Comparison of ENCODE assay signal across 9 cellular contexts in genomic region chr4:137125011-137125410, GRCh38.
A peak's percentile ranks its signal among the peaks of the same experiment; 100 is the strongest.
DNase-seq lines count a peak whose midpoint lies in the region; ATAC-seq, FAIRE-seq and TF ChIP-seq lines count a peak whose summit lies in the region.
"Had no signal": no experiment of that assay in that cellular context is flagged by ENCODE, and none has a peak within 500 bp of the region (broad histone marks: within the 10 kb centered on the region; RNA-seq: fewer than 3 reads in every experiment).

No MANE protein-coding gene starts in this region.

- TF ChIP-seq CTCF in HepG2 (CRISPR knock-in tag; IDR thresholded peaks at IDR 0.05) = no peak
- TF ChIP-seq CTCF in right lobe of liver (IDR thresholded peaks at IDR 0.05) = no peak
- TF ChIP-seq CTCF in astrocyte of the cerebellum (IDR thresholded peaks at IDR 0.05; ENCODE audit: low read depth, low read length, missing control alignments) = no peak
- TF ChIP-seq CTCF in D721Med (IDR thresholded peaks at IDR 0.05; ENCODE audit: insufficient read depth, missing control alignments) = no peak

- FAIRE-seq in HepG2 (lab: Jason Lieb, UNC) = no peak
- FAIRE-seq in D721Med (lab: Jason Lieb, UNC) = no peak

- intact Hi-C loops in HepG2 (cut with micrococcal nuclease; ENCODE audit: unreplicated experiment) (loop anchor here (2.0 kb wide), 1 partner anchor 736 kb away; no protein-coding TSS in a partner anchor), right lobe of liver (cut with DNase I) (no loop called here), aorta (cut with DNase I) (loop anchor here (2.0 to 10.0 kb wide), 5 partner anchors 407 to 960 kb away; partner anchors contain the start of gene PCDH18 (in 2 of the 2)), left colon (cut with DNase I, micrococcal nuclease) (no loop called here)

- H3K27ac ChIP-seq in HepG2 (ENCODE audit: extremely low read length, insufficient read depth, low read length) (no peak overlapping the region), right lobe of liver (no peak overlapping the region), aorta (ENCODE audit: low read depth in 1 of 2, low read length in 2 of 2) (no peak overlapping the region)

- TF ChIP-seq POLR2A in HepG2 (IDR thresholded peaks at IDR 0.05; ENCODE audit: insufficient read depth in 1 of 2, low read depth in 2 of 2, low read length in 2 of 2) (no peak), right lobe of liver (IDR thresholded peaks at IDR 0.05) (no peak)

- ATAC-seq in HepG2 = no peak
- no peak for ATAC-seq in right lobe of liver
- ATAC-seq in aorta (ENCODE audit: low FRiP score) = peak; percentile 62
- no peak for ATAC-seq in left colon

- H3K9ac ChIP-seq in HepG2 (ENCODE audit: insufficient read depth, low read depth, low read length) = no peak overlapping the region

- no peak overlapping the region for H3K4me3 ChIP-seq in HepG2 (replicated peaks in 1 of 3; ENCODE audit: insufficient read depth in 1 of 3, low read depth in 2 of 3, low read length in 3 of 3)
- peak overlapping the region in 1 of 3 donors; percentile 16 for H3K4me3 ChIP-seq in right lobe of liver
- H3K4me3 ChIP-seq in astrocyte of the cerebellum (ENCODE audit: low read depth, low read length) = peak overlapping the region; percentile 35
- peak overlapping the region; percentile 72 to 97 for H3K4me3 ChIP-seq in aorta (ENCODE audit: low read length in 2 of 2)

- H3K4me1 ChIP-seq in HepG2 (ENCODE audit: insufficient read depth, low read length) = no peaks in the 10 kb centered on the region
- H3K4me1 ChIP-seq in right lobe of liver = no peaks in the 10 kb centered on the region
- no peaks in the 10 kb centered on the region for H3K4me1 ChIP-seq in aorta (ENCODE audit: control insufficient read depth in 1 of 2, insufficient read depth in 2 of 2, low read length in 2 of 2)

- no peak for TF ChIP-seq RAD21 in HepG2 (CRISPR knock-in tag; IDR thresholded peaks at IDR 0.05)

- in situ Hi-C loops in HepG2 (cut with HindIII; ENCODE audit: extremely low pct_ligation_motif_present, low pct_unique_long_range_greater_than_20kb) (no loop called here), astrocyte of the cerebellum (cut with HindIII; ENCODE audit: low sequenced_read_pairs) (loop anchor here (10.0 kb wide), 1 partner anchor 410 kb away; the partner anchor contains the start of gene PCDH18)

- POLR2A ChIA-PET in HepG2 (lab: Yijun Ruan, JAX) = no interaction called here

- H3K27me3 ChIP-seq in HepG2 (ENCODE audit: control insufficient read depth in 1 of 2, insufficient read depth in 2 of 2, low read length in 2 of 2) (no peaks in the 10 kb centered on the region), right lobe of liver (no peaks in the 10 kb centered on the region), aorta (ENCODE audit: control insufficient read depth in 1 of 2, insufficient read depth in 2 of 2, low read length in 1 of 2) (no peaks in the 10 kb centered on the region)

- H4K20me1 ChIP-seq in HepG2 (ENCODE audit: insufficient read depth, low read length) = no peaks in the 10 kb centered on the region

- DNase-seq in HepG2 (ENCODE audit: low spot score) (no peak), right lobe of liver (no peak), astrocyte of the cerebellum (ENCODE audit: low read depth) (peak; percentile 8), left kidney (ENCODE audit: low read depth, low spot score) (peak; percentile 2), aorta (peak in 1 of 2 donors; percentile 44), left colon (no peak), D721Med (ENCODE audit: insufficient read length, low spot score) (no peak), hippocampal formation (lab: John Stamatoyannopoulos, UW) (no peak)
- DNase-seq: CD4-positive, CD25-positive, alpha-beta regulatory T cell had no signal

- no TSS peak for BruUV-seq in HepG2 (replicated peaks; lab: Mats Ljungman, UMichigan)

- no peak overlapping the region for H3K4me2 ChIP-seq in HepG2 (ENCODE audit: low read depth, low read length)

- H3K79me2 ChIP-seq in HepG2 (ENCODE audit: insufficient read depth, low read length) = no peaks in the 10 kb centered on the region

- H2AFZ ChIP-seq in HepG2 (ENCODE audit: low read length) = no peak overlapping the region

- H3K36me3 ChIP-seq in HepG2 (replicated peaks in 1 of 2; ENCODE audit: control insufficient read depth in 1 of 2, insufficient read depth in 2 of 2, low read length in 2 of 2) = no peaks in the 10 kb centered on the region
- H3K36me3 ChIP-seq in right lobe of liver = no peaks in the 10 kb centered on the region
- no peaks in the 10 kb centered on the region for H3K36me3 ChIP-seq in aorta (ENCODE audit: control insufficient read depth in 1 of 2, insufficient read depth in 2 of 2, low read length in 1 of 2)

- WGBS in HepG2 (ENCODE audit: low lambda C conversion rate) = 3% methylated on average over 3 of the region's 3 CpGs
- WGBS in right lobe of liver (ENCODE audit: insufficient coverage, low coverage, low lambda C conversion rate, missing lambda C conversion rate) = 35% methylated on average over 3 of the region's 3 CpGs
- WGBS in aorta, 2 donors = 12% methylated on average over 3 of the region's 3 CpGs

- H3K9me3 ChIP-seq in HepG2 (ENCODE audit: low read length) (no peaks in the 10 kb centered on the region), right lobe of liver (no peaks in the 10 kb centered on the region), aorta (ENCODE audit: control insufficient read depth, low read length) (no peaks in the 10 kb centered on the region)

- CTCF ChIA-PET in HepG2 (lab: Yijun Ruan, JAX; ENCODE audit: low intra/inter-chr PET ratio, low total read pairs) = interaction anchor here (0.7 kb wide), 1 partner anchor 737 kb away, joined by 3 read pairs; no protein-coding TSS in a partner anchor

- TF ChIP-seq EP300 in HepG2 (IDR thresholded peaks at IDR 0.05; ENCODE audit: low read depth in 2 of 2, low read length in 2 of 2) = no peak
- TF ChIP-seq EP300 in HepG2 (CRISPR knock-in tag; IDR thresholded peaks at IDR 0.05; ENCODE audit: borderline replicate concordance) = no peak

TF ChIP-seq in HepG2, 621 proteins besides CTCF, POLR2A, EP300 and RAD21:
- no peak for TF ChIP-seq BHLHE40 (IDR thresholded peaks at IDR 0.05; ENCODE audit: low read length)
- no peak for TF ChIP-seq ZNF75D (CRISPR knock-in tag; IDR thresholded peaks at IDR 0.05; ENCODE audit: borderline replicate concordance)
- no peak for TF ChIP-seq ZSCAN30 (CRISPR knock-in tag; IDR thresholded peaks at IDR 0.05)
- peak; percentile 74 to 85 for TF ChIP-seq MAFK (conservative IDR thresholded peaks at IDR 0.05 in 1 of 2, IDR thresholded peaks at IDR 0.05 in 1 of 2; ENCODE audit: low read length in 2 of 2)
- no peak for TF ChIP-seq HDAC1 (CRISPR knock-in tag; IDR thresholded peaks at IDR 0.05)
- no peak for TF ChIP-seq MZF1 (CRISPR knock-in tag; IDR thresholded peaks at IDR 0.05; ENCODE audit: borderline replicate concordance)
- peak; percentile 71 for TF ChIP-seq MAFF (IDR thresholded peaks at IDR 0.05; ENCODE audit: low read depth, low read length)
- no peak for TF ChIP-seq DPF2 (CRISPR knock-in tag; IDR thresholded peaks at IDR 0.05; ENCODE audit: borderline replicate concordance, low read depth)
- no peak for TF ChIP-seq SNAPC4 (CRISPR knock-in tag; IDR thresholded peaks at IDR 0.05)

Comparison
In these comparisons a context has a peak if more than half of its experiments do, and no peak if none do; other contexts are left out.
1. intact Hi-C loops: an anchor here in HepG2 (2.0 kb wide) and aorta (2.0 to 10.0 kb wide); none called in right lobe of liver and left colon.
2. DNase-seq: peak in astrocyte of the cerebellum (single experiment) and left kidney (single experiment); none in HepG2 (single experiment), right lobe of liver (0 of 3), left colon (0 of 2), D721Med (single experiment) and hippocampal formation (0 of 2).
3. H3K4me3 ChIP-seq: peak in astrocyte of the cerebellum (single experiment) and aorta (2 of 2); none in HepG2 (0 of 3).